ENCODE assay signal across 8 cellular contexts in genomic region chr4:41256740-41257256, GRCh38. TPM values are rescaled to one million over a fixed set of nuclear protein-coding genes. Genes with fewer than 3 reads are reported as not detected.
DNase-seq lines count a peak whose midpoint lies in the region; ATAC-seq and TF ChIP-seq lines count a peak whose summit lies in the region.

UCHL1 (plus strand) TSS chr4:41256928; CDS start chr4:41256977, 49 bp downstream.

- H3K27ac ChIP-seq in GM23248 (peak within 1 kb of the TSS; percentile 30), fibroblast of lung (ENCODE audit: insufficient read depth, low read length) (peak within 1 kb of the TSS; percentile 50), mucosa of rectum (ENCODE audit: low read depth in 2 of 2, low read length in 2 of 2) (no peak within 1 kb of the TSS), urinary bladder (ENCODE audit: low read depth) (no peak within 1 kb of the TSS)

- no peaks in the 10 kb centered on the region for H3K36me3 ChIP-seq in GM23248 (ENCODE audit: low read depth)
- peaks cover 2% of the 10 kb centered on the region for H3K36me3 ChIP-seq in fibroblast of lung (ENCODE audit: control insufficient read depth, insufficient read depth, low read length)
- no peaks in the 10 kb centered on the region for H3K36me3 ChIP-seq in mucosa of rectum (ENCODE audit: control insufficient read depth in 2 of 2, insufficient read depth in 2 of 2, low read length in 2 of 2)
- no peaks in the 10 kb centered on the region for H3K36me3 ChIP-seq in urinary bladder (ENCODE audit: insufficient read depth)

- peaks cover 15% of the 10 kb centered on the region for H3K27me3 ChIP-seq in GM23248 (replicated peaks; ENCODE audit: insufficient read depth)
- H3K27me3 ChIP-seq in fibroblast of lung (ENCODE audit: control insufficient read depth, insufficient read depth, low read length), result peaks cover 4% of the 10 kb centered on the region
- peaks cover 31 to 32% of the 10 kb centered on the region in 2 donors for H3K27me3 ChIP-seq in mucosa of rectum (ENCODE audit: control insufficient read depth in 2 of 2, insufficient read depth in 2 of 2, low read length in 2 of 2)

- DNase-seq in DMS79 treated with DMSO at 0.1 percent for 48 hours (lab: John Stamatoyannopoulos, UW) (peak; percentile 80), GM23248 (peak; percentile 67), NCI-H1436 (lab: John Stamatoyannopoulos, UW) (peak; percentile 95), activated B cell treated with CpG ODN at 0.5 μM for 24 hours (peak; percentile 18), fibroblast of lung (ENCODE audit: low read depth in 2 of 2) (peak; percentile 93 to 94)

- POLR2A ChIA-PET in activated B cell treated with CpG ODN at 0.5 μM for 24 hours (lab: Charles Lee), result no interaction called here

- CTCF ChIA-PET in activated B cell treated with CpG ODN at 0.5 μM for 24 hours (lab: Charles Lee), result interaction anchor here (1.4 kb wide), 1 partner anchor 483 kb away, joined by 3 read pairs; no protein-coding TSS in a partner anchor

- H3K27me3 Mint-ChIP-seq in activated B cell treated with CpG ODN at 0.5 μM for 24 hours, result peaks cover 37% of the 10 kb centered on the region

- in situ Hi-C loops in GM23248 (cut with MboI), result no loop called here

- H3K4me2 ChIP-seq in GM23248 (ENCODE audit: unreplicated experiment), result peak within 1 kb of the TSS; percentile 75
- H3K4me2 ChIP-seq in fibroblast of lung (ENCODE audit: extremely low read depth, insufficient read depth, low read length), result peak within 1 kb of the TSS; percentile 82

- H3K4me1 ChIP-seq in GM23248 (ENCODE audit: insufficient read depth) (no peaks in the 10 kb centered on the region), fibroblast of lung (ENCODE audit: control insufficient read depth, extremely low read depth, insufficient read depth, low read length) (no peaks in the 10 kb centered on the region), mucosa of rectum (ENCODE audit: control insufficient read depth in 2 of 2, insufficient read depth in 2 of 2, low read length in 2 of 2) (peaks cover 5 to 12% of the 10 kb centered on the region in 2 donors), urinary bladder (ENCODE audit: insufficient read depth) (peaks cover 8% of the 10 kb centered on the region)

- H3F3A ChIP-seq in GM23248 (ENCODE audit: insufficient read depth), result peaks cover 23% of the 10 kb centered on the region

- H3K9ac ChIP-seq in GM23248, result peak within 1 kb of the TSS; percentile 84
- H3K9ac ChIP-seq in fibroblast of lung (ENCODE audit: insufficient read depth, low read length), result peak within 1 kb of the TSS; percentile 67
- no peak within 1 kb of the TSS for H3K9ac ChIP-seq in mucosa of rectum (ENCODE audit: low read depth in 1 of 2, low read length in 2 of 2)

- no peaks in the 10 kb centered on the region for H3K9me2 ChIP-seq in GM23248 (ENCODE audit: insufficient read depth)

- H3K4me3 Mint-ChIP-seq in activated B cell treated with CpG ODN at 0.5 μM for 24 hours, result peak within 1 kb of the TSS; percentile 68

- intact Hi-C loops in activated B cell treated with CpG ODN at 0.5 μM for 24 hours (cut with micrococcal nuclease), result no loop called here

- peaks cover 10% of the 10 kb centered on the region for H3K4me1 Mint-ChIP-seq in activated B cell treated with CpG ODN at 0.5 μM for 24 hours

- H4K20me1 ChIP-seq in GM23248 (ENCODE audit: insufficient read depth) (no peaks in the 10 kb centered on the region), fibroblast of lung (ENCODE audit: control insufficient read depth, extremely low read depth, insufficient read depth, low read length) (no peaks in the 10 kb centered on the region)

- TF ChIP-seq CTCF in activated B cell treated with CpG ODN at 0.5 μM for 24 hours (IDR thresholded peaks at IDR 0.05) (no peak), fibroblast of lung (conservative IDR thresholded peaks at IDR 0.05 in 1 of 2, IDR thresholded peaks at IDR 0.05 in 1 of 2; ENCODE audit: low read depth in 1 of 2, low read length in 2 of 2) (no peak)

- H3K27ac Mint-ChIP-seq in activated B cell treated with CpG ODN at 0.5 μM for 24 hours, result no peak within 1 kb of the TSS

- no peaks in the 10 kb centered on the region for H3K36me3 Mint-ChIP-seq in activated B cell treated with CpG ODN at 0.5 μM for 24 hours (ENCODE audit: low read depth)

- no peaks in the 10 kb centered on the region for H3K9me3 Mint-ChIP-seq in activated B cell treated with CpG ODN at 0.5 μM for 24 hours

- H3K4me3 ChIP-seq in GM23248 (peak within 1 kb of the TSS; percentile 71), fibroblast of lung (replicated peaks in 1 of 4; ENCODE audit: control extremely low read depth in 1 of 4, insufficient read depth in 1 of 4, low read depth in 3 of 4, low read length in 4 of 4) (peak within 1 kb of the TSS; percentile 62 to 78 (median 72)), mucosa of rectum (ENCODE audit: low read length in 2 of 2) (peak within 1 kb of the TSS; percentile 40 to 56), urinary bladder (ENCODE audit: low read depth, low read length) (peak within 1 kb of the TSS; percentile 47)

- H2AFZ ChIP-seq in GM23248 (peak within 1 kb of the TSS; percentile 75), fibroblast of lung (ENCODE audit: low read length) (peak within 1 kb of the TSS; percentile 43)

- 9 to 10% methylated on average over 49 to 54 of the region's 55 CpGs for WGBS in GM23248 (ENCODE audit: low coverage in 1 of 2, low lambda C conversion rate in 2 of 2, missing lambda C conversion rate in 2 of 2), 2 experiments
- WGBS in urinary bladder, result 1% methylated on average over 55 of the region's 55 CpGs

- no peaks in the 10 kb centered on the region for H3K9me3 ChIP-seq in GM23248 (ENCODE audit: low read depth)
- H3K9me3 ChIP-seq in fibroblast of lung (ENCODE audit: control insufficient read depth, insufficient read depth, low read depth, low read length), result no peaks in the 10 kb centered on the region
- no peaks in the 10 kb centered on the region for H3K9me3 ChIP-seq in mucosa of rectum (ENCODE audit: control insufficient read depth in 2 of 2, low read length in 2 of 2)

- H3K79me2 ChIP-seq in GM23248 (ENCODE audit: insufficient read depth), result no peaks in the 10 kb centered on the region
- peaks cover 2% of the 10 kb centered on the region for H3K79me2 ChIP-seq in fibroblast of lung (ENCODE audit: control insufficient read depth, insufficient read depth, low read length)

- ATAC-seq in activated B cell treated with CpG ODN at 0.5 μM for 24 hours (ENCODE audit: low read depth) (peak; percentile 37), GM19324 (IDR thresholded peaks at IDR 0.05; ENCODE audit: low FRiP score, unreplicated experiment) (no peak)

RNA-seq across cellular contexts. Expression of gene UCHL1, which starts in this region (rescaled TPM):
- 443 and 525 TPM in 2 replicates for total RNA-seq in GM23248 (2014; rRNA removed; shearing (Covaris generic))
- 306 and 322 TPM in 2 replicates for polyA plus RNA-seq in GM23248 (2016; fragmentation: Nextera tagmentation; extraction: Ambion mirVana)
- total RNA-seq in activated B cell treated with CpG ODN at 0.5 μM for 24 hours, result 1.9 and 2.6 TPM in 2 replicates
- 282 and 397 TPM in 2 replicates for total RNA-seq in fibroblast of lung
- 491 and 961 TPM in 2 replicates for polyA plus RNA-seq in fibroblast of lung
- 230 and 415 TPM in 2 replicates for polyA plus RNA-seq in fibroblast of lung (2012)
- polyA minus RNA-seq in fibroblast of lung (ENCODE audit: low replicate concordance), result 111 and 182 TPM in 2 replicates
- total RNA-seq in urinary bladder, result 37.2 TPM
- 81.6 TPM for polyA plus RNA-seq in urinary bladder

Comparison
In these comparisons a context has a peak if more than half of its experiments do, and no peak if none do; other contexts are left out.
1. RNA of gene UCHL1 (total RNA-seq): 443 to 525 TPM in GM23248, 282 to 397 TPM in fibroblast of lung and 37.2 TPM in urinary bladder (single experiment); 1.9 to 2.6 TPM in activated B cell treated with CpG ODN at 0.5 μM for 24 hours; every median in the first group is over 10 times any median in the second.
2. DNase-seq: peak in every context shown above with its lines; median percentile 95 in NCI-H1436; 94 in fibroblast of lung; 80 in DMS79 treated with DMSO at 0.1 percent for 48 hours; 67 in GM23248; 18 in activated B cell treated with CpG ODN at 0.5 μM for 24 hours.
3. H3K27ac ChIP-seq: peak in GM23248 (single experiment) and fibroblast of lung (single experiment); none in mucosa of rectum (0 of 2) and urinary bladder (single experiment).
4. H3K9ac ChIP-seq: peak in GM23248 (single experiment) and fibroblast of lung (single experiment); none in mucosa of rectum (0 of 2).
5. Peak in every context shown above with its lines, with median percentiles within 50 percentile points of each other: H3K4me3 ChIP-seq.